In the genomic region with DNA sequence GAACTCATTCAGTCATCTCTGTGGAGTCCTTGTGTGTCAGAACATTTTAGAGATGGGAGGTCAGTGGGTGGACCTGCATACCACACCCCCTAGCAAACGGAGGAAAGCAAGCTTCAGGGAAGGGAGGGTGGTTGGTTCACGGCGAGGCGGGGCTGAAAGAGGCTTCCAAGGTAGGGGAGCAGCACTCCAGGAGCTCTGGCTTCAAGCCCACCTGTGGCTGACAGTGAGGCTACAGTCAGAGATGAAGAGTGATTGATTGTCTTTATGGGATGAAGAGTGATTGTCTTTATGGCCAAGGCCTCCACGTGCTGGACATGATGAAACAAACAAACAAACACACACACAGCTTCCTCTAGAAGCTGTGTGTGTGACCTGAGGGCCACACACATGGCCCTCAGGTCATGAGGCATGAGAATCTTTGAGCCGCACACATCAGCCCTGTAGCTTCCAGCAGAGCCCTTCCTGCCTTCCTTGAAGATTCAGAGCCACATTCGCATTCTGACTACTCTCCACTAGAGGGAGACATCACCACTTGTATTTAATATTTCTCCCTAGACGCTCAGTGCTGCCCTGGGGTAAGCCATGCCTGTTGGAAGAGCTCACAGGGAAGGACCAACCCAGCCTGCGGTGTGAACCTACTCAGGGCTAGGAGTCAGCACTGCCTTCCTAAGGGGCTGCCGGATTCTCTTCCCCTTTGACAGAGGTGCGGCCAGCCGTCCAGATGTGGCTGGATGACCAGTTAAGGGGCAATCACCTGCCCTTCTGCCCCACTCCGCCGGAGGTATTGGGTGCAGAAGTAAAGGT, we compare ENCODE assay signal across 1 cellular context.
A peak's percentile ranks its signal among the peaks of the same experiment; 100 is the strongest.
TF ChIP-seq lines count a peak whose summit lies in the region.

No MANE protein-coding gene starts in this region.

TF ChIP-seq in IMR-90, 13 proteins besides CTCF, POLR2A, EP300 and RAD21:
- TF ChIP-seq SMC3 (IDR thresholded peaks at IDR 0.05; ENCODE audit: low read depth, low read length) (peak; percentile 65), CEBPB (IDR thresholded peaks at IDR 0.05; ENCODE audit: low read depth, low read length) (no peak)
- TF ChIP-seq, protein P1, sequence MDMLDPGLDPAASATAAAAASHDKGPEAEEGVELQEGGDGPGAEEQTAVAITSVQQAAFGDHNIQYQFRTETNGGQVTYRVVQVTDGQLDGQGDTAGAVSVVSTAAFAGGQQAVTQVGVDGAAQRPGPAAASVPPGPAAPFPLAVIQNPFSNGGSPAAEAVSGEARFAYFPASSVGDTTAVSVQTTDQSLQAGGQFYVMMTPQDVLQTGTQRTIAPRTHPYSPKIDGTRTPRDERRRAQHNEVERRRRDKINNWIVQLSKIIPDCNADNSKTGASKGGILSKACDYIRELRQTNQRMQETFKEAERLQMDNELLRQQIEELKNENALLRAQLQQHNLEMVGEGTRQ (IDR thresholded peaks at IDR 0.05; ENCODE audit: low read depth, low read length) = no peak
TF ChIP-seq in IMR-90: peak in this region for 1.
